In the genomic region with DNA sequence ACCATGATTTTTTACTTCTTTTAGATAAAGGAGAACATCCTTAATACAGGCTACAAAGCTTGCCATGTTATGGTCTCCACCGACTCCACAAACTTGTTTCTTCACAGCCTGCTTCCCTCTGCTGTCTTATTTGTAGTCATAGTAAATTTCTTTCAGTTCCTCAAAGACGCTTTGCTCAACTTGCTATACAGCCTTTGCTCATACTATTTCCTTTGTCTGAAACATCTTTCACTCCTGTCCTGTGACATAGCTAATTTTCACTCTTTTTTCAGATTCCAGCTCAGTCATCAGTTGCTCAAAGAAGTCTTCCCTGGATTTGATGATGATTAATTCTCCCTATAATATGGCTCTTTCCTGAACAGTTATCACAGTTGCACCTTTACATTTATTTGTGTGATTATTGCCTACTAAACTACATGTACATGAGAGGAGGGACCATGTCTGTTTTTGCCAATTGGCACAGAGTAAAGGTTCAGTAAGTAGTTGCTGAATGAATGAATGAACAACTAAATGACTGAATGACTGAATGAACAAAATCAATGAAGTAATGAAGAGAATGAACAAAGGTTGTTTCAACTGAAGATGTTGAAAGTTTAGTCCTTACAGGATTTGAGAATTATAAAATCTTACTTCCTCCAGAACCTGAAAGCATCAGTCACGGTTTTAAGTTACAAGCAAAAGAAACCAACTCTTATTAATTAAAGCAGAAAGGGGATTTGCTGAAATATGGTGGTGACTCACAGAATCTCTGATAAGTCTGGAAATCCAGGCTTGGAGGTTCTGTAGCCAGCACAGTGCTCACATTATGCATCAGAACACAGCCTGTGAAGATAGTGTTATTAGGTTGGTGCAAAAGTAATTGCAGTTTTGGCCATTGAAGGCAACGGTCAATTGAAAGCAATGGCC, we compare ENCODE assay signal across 11 cellular contexts.
DNase-seq lines count a peak whose midpoint lies in the region; ATAC-seq, FAIRE-seq and TF ChIP-seq lines count a peak whose summit lies in the region.
"Had no signal": no experiment of that assay in that cellular context is flagged by ENCODE, and none has a peak within 500 bp of the region (broad histone marks: within the 10 kb centered on the region; RNA-seq: fewer than 3 reads in every experiment).

No MANE protein-coding gene starts in this region.

- no peak overlapping the region for H3K27ac Mint-ChIP-seq in endodermal cell
- H3K27ac Mint-ChIP-seq: activated CD8-positive, alpha-beta T cell treated with anti-CD3 and anti-CD28 coated beads, Interleukin-2, amount 10 ng/mL, durations not matched to agents 7 days and 5 days; neural progenitor cell had no signal

- no peak overlapping the region for H3K4me3 Mint-ChIP-seq in endodermal cell
- H3K4me3 Mint-ChIP-seq: activated CD8-positive, alpha-beta T cell treated with anti-CD3 and anti-CD28 coated beads, Interleukin-2, amount 10 ng/mL, durations not matched to agents 7 days and 5 days; neural progenitor cell had no signal

- no peaks in the 10 kb centered on the region for H3K36me3 ChIP-seq in endodermal cell (ENCODE audit: control insufficient read depth, insufficient read depth, low read length)
- H3K36me3 ChIP-seq: neural progenitor cell had no signal

- no peaks in the 10 kb centered on the region for H3K9me3 ChIP-seq in endodermal cell (ENCODE audit: control insufficient read depth, low read length)

- no peaks in the 10 kb centered on the region for H3K27me3 Mint-ChIP-seq in endodermal cell (ENCODE audit: insufficient read depth)

- H3K4me3 ChIP-seq in retinal pigment epithelial cell (ENCODE audit: low read length): no peak overlapping the region
- no peak overlapping the region for H3K4me3 ChIP-seq in endodermal cell (ENCODE audit: low read length)
- H3K4me3 ChIP-seq: neural progenitor cell had no signal

- no peak overlapping the region for H3K9ac ChIP-seq in endodermal cell (ENCODE audit: extremely low read depth, low read length, poor library complexity, severe bottlenecking)
- H3K9ac ChIP-seq: neural progenitor cell had no signal

- peak; percentile 88 for ATAC-seq in GM19023 (IDR thresholded peaks at IDR 0.05; ENCODE audit: unreplicated experiment)
- ATAC-seq in HG02759 (IDR thresholded peaks at IDR 0.05; ENCODE audit: unreplicated experiment): peak; percentile 93
- ATAC-seq in HG03575 (IDR thresholded peaks at IDR 0.05; ENCODE audit: extremely low read depth, insufficient number of reproducible peaks, low FRiP score, unreplicated experiment): peak; percentile 97
- ATAC-seq: activated CD8-positive, alpha-beta T cell treated with anti-CD3 and anti-CD28 coated beads, Interleukin-2, amount 10 ng/mL, durations not matched to agents 7 days and 5 days had no signal

- no peak for FAIRE-seq in urothelium cell line (lab: Jason Lieb, UNC)

- no peaks in the 10 kb centered on the region for H3K36me3 Mint-ChIP-seq in endodermal cell (ENCODE audit: low read depth)
- H3K36me3 Mint-ChIP-seq: neural progenitor cell had no signal

- no peaks in the 10 kb centered on the region for H3K27me3 ChIP-seq in endodermal cell (ENCODE audit: control insufficient read depth, insufficient read depth, low read length, poor library complexity, severe bottlenecking)
- H3K27me3 ChIP-seq: neural progenitor cell had no signal

- 82 to 94% methylated on average over 2 to 4 of the region's 4 CpGs for WGBS in endodermal cell (ENCODE audit: insufficient coverage in 1 of 2, insufficient read length in 1 of 2), 2 experiments

- H3K9me3 Mint-ChIP-seq in endodermal cell: no peaks in the 10 kb centered on the region
- H3K9me3 Mint-ChIP-seq: neural progenitor cell had no signal

- DNase-seq in retinal pigment epithelial cell (ENCODE audit: low read depth): peak; percentile 26
- DNase-seq in H4 (ENCODE audit: low spot score): no peak
- DNase-seq in NCI-H2227 treated with DMSO at 0.1 percent for 48 hours (lab: John Stamatoyannopoulos, UW): no peak
- no peak for DNase-seq in urothelium cell line (ENCODE audit: low spot score)
- no peak for DNase-seq in endodermal cell
- DNase-seq: activated CD8-positive, alpha-beta T cell treated with anti-CD3 and anti-CD28 coated beads, Interleukin-2, amount 10 ng/mL, durations not matched to agents 7 days and 5 days; cerebellar nuclear complex had no signal

- no peak overlapping the region for H3K27ac ChIP-seq in endodermal cell (ENCODE audit: low read depth, low read length)
- H3K27ac ChIP-seq: neural progenitor cell had no signal

- no peaks in the 10 kb centered on the region for H3K4me1 ChIP-seq in endodermal cell (ENCODE audit: control insufficient read depth, insufficient read depth, low read length)
- H3K4me1 ChIP-seq: neural progenitor cell had no signal

- TF ChIP-seq CTCF in retinal pigment epithelial cell (conservative IDR thresholded peaks at IDR 0.05; ENCODE audit: low read depth, low read length) (no peak), endodermal cell (conservative IDR thresholded peaks at IDR 0.05) (no peak)

- H3K4me1 Mint-ChIP-seq in endodermal cell: no peaks in the 10 kb centered on the region
- H3K4me1 Mint-ChIP-seq: neural progenitor cell had no signal
